ENCODE assay signal across 18 cellular contexts in the genomic region with DNA sequence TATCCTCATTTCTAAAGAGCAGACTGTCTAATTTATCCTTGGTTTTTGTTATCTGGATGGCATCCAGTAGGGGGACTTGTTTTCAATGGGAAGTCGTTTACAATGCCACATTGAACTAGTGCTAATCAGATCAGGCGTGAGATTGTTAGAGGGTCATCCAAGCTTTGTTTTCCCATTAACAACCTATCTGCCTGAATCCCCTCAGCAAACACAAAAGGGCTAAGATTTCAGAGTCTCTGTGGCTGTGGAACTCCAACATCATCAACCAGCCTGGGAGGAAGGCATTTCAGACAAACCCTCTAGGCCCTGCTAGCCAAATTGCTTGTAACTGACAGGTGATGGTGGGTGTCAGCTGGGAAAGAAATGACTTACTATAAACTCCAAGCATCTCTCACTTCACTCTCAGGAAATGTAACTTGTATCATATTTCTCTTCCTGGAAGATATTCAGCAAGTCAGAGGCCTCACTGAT. TPM values are rescaled to one million over a fixed set of nuclear protein-coding genes. Genes with fewer than 3 reads are reported as not detected.
DNase-seq lines count a peak whose midpoint lies in the region; ATAC-seq and TF ChIP-seq lines count a peak whose summit lies in the region.
"Had no signal": no experiment of that assay in that cellular context is flagged by ENCODE, and none has a peak within 500 bp of the region (broad histone marks: within the 10 kb centered on the region; RNA-seq: fewer than 3 reads in every experiment).

No MANE protein-coding gene starts in this region.

- H3K9me3 ChIP-seq in GM23248 (ENCODE audit: low read depth) (no peaks in the 10 kb centered on the region), fibroblast of lung (ENCODE audit: control insufficient read depth, insufficient read depth, low read depth, low read length) (no peaks in the 10 kb centered on the region)
- no peaks in the 10 kb centered on the region for H3K9me3 ChIP-seq in effector memory CD4-positive, alpha-beta T cell (ENCODE audit: control insufficient read depth, low read length)
- H3K9me3 ChIP-seq: right atrium auricular region had no signal

- H3K79me2 ChIP-seq in GM23248 (ENCODE audit: insufficient read depth) (no peaks in the 10 kb centered on the region), fibroblast of lung (ENCODE audit: control insufficient read depth, insufficient read depth, low read length) (no peaks in the 10 kb centered on the region)

- no peak for ATAC-seq in HG03460 (IDR thresholded peaks at IDR 0.05; ENCODE audit: unreplicated experiment)
- ATAC-seq: stimulated activated memory B cell treated with anti-CD40 and anti-IgM and Interleukin-4, amounts not matched to agents 10 μg/mL and 1 μg/mL and 100 μg/mL, for 72 hours had no signal

- in situ Hi-C loops in GM23248 (cut with MboI): no loop called here

- H3K4me1 ChIP-seq in GM23248 (ENCODE audit: insufficient read depth) (peaks cover 13% of the 10 kb centered on the region), fibroblast of lung (ENCODE audit: control insufficient read depth, extremely low read depth, insufficient read depth, low read length) (no peaks in the 10 kb centered on the region)
- no peaks in the 10 kb centered on the region for H3K4me1 ChIP-seq in effector memory CD4-positive, alpha-beta T cell (ENCODE audit: control insufficient read depth, insufficient read depth, low read length, poor library complexity, severe bottlenecking)
- H3K4me1 ChIP-seq: right atrium auricular region had no signal

- DNase-seq in GM23248 (no peak), NCI-H524 treated with DMSO at 0.1 percent for 48 hours (lab: John Stamatoyannopoulos, UW) (peak; percentile 49), fibroblast of lung (ENCODE audit: low read depth in 2 of 2) (peak in 1 of 2 donors; percentile 34), retina (peak; percentile 64), EL (no peak)
- DNase-seq in effector memory CD4-positive, alpha-beta T cell: no peak
- DNase-seq: activated CD4-positive, alpha-beta memory T cell treated with anti-CD3 and anti-CD28 coated beads for 36 hours; activated effector memory CD4-positive, alpha-beta T cell treated with Interleukin-2 at 50 U/mL for 16 hours; foreskin melanocyte; MV-4-11; NCI-H526 treated with DMSO at 0.1 percent for 48 hours; SHP77; stimulated activated CD4-positive, alpha-beta T cell treated with anti-CD3 and anti-CD28 coated beads, Interleukin-4, amount 100 ng/mL, for 24 hours had no signal

- peak in 1 of 2 donors; percentile 13 for TF ChIP-seq CTCF in fibroblast of lung (conservative IDR thresholded peaks at IDR 0.05 in 1 of 2, IDR thresholded peaks at IDR 0.05 in 1 of 2; ENCODE audit: low read depth in 1 of 2, low read length in 2 of 2)

- H3K4me2 ChIP-seq in GM23248 (ENCODE audit: unreplicated experiment) (no peak overlapping the region), fibroblast of lung (ENCODE audit: extremely low read depth, insufficient read depth, low read length) (no peak overlapping the region)

- H3K9ac ChIP-seq in GM23248 (no peak overlapping the region), fibroblast of lung (ENCODE audit: insufficient read depth, low read length) (no peak overlapping the region)

- H3K27ac ChIP-seq in GM23248 (no peak overlapping the region), fibroblast of lung (ENCODE audit: insufficient read depth, low read length) (no peak overlapping the region)
- H3K27ac ChIP-seq in effector memory CD4-positive, alpha-beta T cell (ENCODE audit: insufficient read depth, low read length, poor library complexity, severe bottlenecking): no peak overlapping the region

- peaks cover 20% of the 10 kb centered on the region for H3F3A ChIP-seq in GM23248 (ENCODE audit: insufficient read depth)

- H4K20me1 ChIP-seq in GM23248 (ENCODE audit: insufficient read depth) (no peaks in the 10 kb centered on the region), fibroblast of lung (ENCODE audit: control insufficient read depth, extremely low read depth, insufficient read depth, low read length) (no peaks in the 10 kb centered on the region)

- H3K27me3 ChIP-seq in GM23248 (replicated peaks; ENCODE audit: insufficient read depth) (no peaks in the 10 kb centered on the region), fibroblast of lung (ENCODE audit: control insufficient read depth, insufficient read depth, low read length) (no peaks in the 10 kb centered on the region)
- H3K27me3 ChIP-seq in effector memory CD4-positive, alpha-beta T cell (replicated peaks; ENCODE audit: control insufficient read depth, insufficient read depth, low read length, poor library complexity, severe bottlenecking): no peaks in the 10 kb centered on the region
- H3K27me3 ChIP-seq: right atrium auricular region had no signal

- H3K4me3 ChIP-seq in GM23248 (no peak overlapping the region), fibroblast of lung (replicated peaks in 1 of 4; ENCODE audit: control extremely low read depth in 1 of 4, insufficient read depth in 1 of 4, low read depth in 3 of 4, low read length in 4 of 4) (no peak overlapping the region)
- no peak overlapping the region for H3K4me3 ChIP-seq in effector memory CD4-positive, alpha-beta T cell (ENCODE audit: insufficient read depth, low read depth, low read length, poor library complexity, severe bottlenecking)
- H3K4me3 ChIP-seq: right atrium auricular region had no signal

- WGBS in GM23248 (ENCODE audit: low coverage in 1 of 2, low lambda C conversion rate in 2 of 2, missing lambda C conversion rate in 2 of 2), 2 experiments: 50 to 55% methylated on average over 2 of the region's 2 CpGs

- H3K36me3 ChIP-seq in GM23248 (ENCODE audit: low read depth) (no peaks in the 10 kb centered on the region), fibroblast of lung (ENCODE audit: control insufficient read depth, insufficient read depth, low read length) (no peaks in the 10 kb centered on the region)
- H3K36me3 ChIP-seq in effector memory CD4-positive, alpha-beta T cell (ENCODE audit: control insufficient read depth, insufficient read depth, low read length): no peaks in the 10 kb centered on the region
- H3K36me3 ChIP-seq: right atrium auricular region had no signal

- peak overlapping the region; percentile 3; the same call in 1 of the 2 replicates for H2AFZ ChIP-seq in GM23248
- H2AFZ ChIP-seq in fibroblast of lung (ENCODE audit: low read length): peak overlapping the region; percentile 57

- H3K9me2 ChIP-seq in GM23248 (ENCODE audit: insufficient read depth): no peaks in the 10 kb centered on the region

RNA-seq across cellular contexts. Expression of a gene that starts 47.7 kb away (rescaled TPM):
- not detected in 2 replicates for total RNA-seq in GM23248 (2014; rRNA removed; shearing (Covaris generic))
- polyA plus RNA-seq in GM23248 (2016; fragmentation: Nextera tagmentation; extraction: Ambion mirVana) (not detected in 2 replicates), fibroblast of lung (0.01 TPM in 1 of 2 replicates, not detected in the other)
- under 0.01 TPM in 1 of 2 replicates, not detected in the other for total RNA-seq in fibroblast of lung
- polyA plus RNA-seq in fibroblast of lung (2012): not detected in 2 replicates
- polyA minus RNA-seq in fibroblast of lung (ENCODE audit: low replicate concordance): not detected in 2 replicates
- total RNA-seq: HT1080, kidney epithelial cell had no signal

Comparison
In these comparisons a context has a peak if more than half of its experiments do, and no peak if none do; other contexts are left out.
1. DNase-seq: peak in NCI-H524 treated with DMSO at 0.1 percent for 48 hours (single experiment) and retina (single experiment); none in GM23248 (single experiment), EL (single experiment) and effector memory CD4-positive, alpha-beta T cell (0 of 3).